In genomic region chr12:106223485-106224391, GRCh38 we compare ENCODE assay signal across 8 cellular contexts. TPM values are rescaled to one million over a fixed set of nuclear protein-coding genes. Genes with fewer than 3 reads are reported as not detected.
DNase-seq lines count a peak whose midpoint lies in the region; ATAC-seq, FAIRE-seq and TF ChIP-seq lines count a peak whose summit lies in the region.

No MANE protein-coding gene starts in this region.

- H3K79me2 ChIP-seq in DOHH2 (ENCODE audit: control insufficient read depth, low read length) (no peaks in the 10 kb centered on the region), keratinocyte (ENCODE audit: control insufficient read depth, insufficient read depth, low read length) (no peaks in the 10 kb centered on the region)

- no peak for ATAC-seq in GM19463 (IDR thresholded peaks at IDR 0.05; ENCODE audit: unreplicated experiment)

- DNase-seq in HEK293T (ENCODE audit: extremely low spot score): peak; percentile 88
- DNase-seq in NCI-H2107 (lab: John Stamatoyannopoulos, UW): peak; percentile 64
- DNase-seq in WERI-Rb-1: peak; percentile 71
- DNase-seq in T47D (ENCODE audit: low read depth in 1 of 2, low spot score in 1 of 2): peak; percentile 77 to 81
- no peak for DNase-seq in keratinocyte (ENCODE audit: low read depth, low spot score)
- DNase-seq in stimulated activated CD4-positive, alpha-beta T cell treated with anti-CD3 and anti-CD28 coated beads, Interleukin-2, amount 100 ng/mL, for 24 hours: peak; percentile 74 to 75

- H3K9me3 ChIP-seq in DOHH2 (ENCODE audit: control insufficient read depth, insufficient read depth, low read length): no peaks in the 10 kb centered on the region
- H3K9me3 ChIP-seq in WERI-Rb-1 (ENCODE audit: severe bottlenecking): no peaks in the 10 kb centered on the region
- no peaks in the 10 kb centered on the region for H3K9me3 ChIP-seq in keratinocyte (ENCODE audit: control insufficient read depth, low read depth, low read length)

- peak; percentile 85 for TF ChIP-seq CTCF in DOHH2 (IDR thresholded peaks at IDR 0.05; ENCODE audit: low read depth, low read length, poor library complexity, severe bottlenecking)
- peak; percentile 95 for TF ChIP-seq CTCF in WERI-Rb-1 (IDR thresholded peaks at IDR 0.05; ENCODE audit: low read depth, low read length)
- TF ChIP-seq CTCF in keratinocyte (optimal IDR thresholded peaks at IDR 0.05 in 1 of 3, IDR thresholded peaks at IDR 0.05 in 1 of 3, conservative IDR thresholded peaks at IDR 0.05 in 1 of 3; ENCODE audit: extremely low read depth in 1 of 3, insufficient read depth in 2 of 3, low read length in 3 of 3): peak; percentile 96 to 98 (median 96)

- dilution Hi-C loops in keratinocyte (cut with MboI; ENCODE audit: extremely low pct_ligation_motif_present, low sequenced_read_pairs): no loop called here

- H3F3A ChIP-seq in DOHH2 (ENCODE audit: control insufficient read depth, insufficient read depth): no peaks in the 10 kb centered on the region

- peak; percentile 73 for FAIRE-seq in keratinocyte (lab: Jason Lieb, UNC)

- CTCF ChIA-PET in HEK293T (lab: Yijun Ruan, JAX): interaction anchor here (0.6 to 1.4 kb wide), 10 partner anchors 9 to 805 kb away, joined by 3 to 11 read pairs (median 4); partner anchors contain the start of gene POLR3B

- no peaks in the 10 kb centered on the region for H3K4me1 ChIP-seq in DOHH2 (ENCODE audit: control insufficient read depth, low read length)
- peaks cover 12% of the 10 kb centered on the region for H3K4me1 ChIP-seq in keratinocyte (ENCODE audit: control insufficient read depth, extremely low read depth, insufficient read depth, low read length)

- no peak overlapping the region for H3K27ac ChIP-seq in DOHH2 (ENCODE audit: low read depth, low read length)
- H3K27ac ChIP-seq in WERI-Rb-1: no peak overlapping the region
- no peak overlapping the region for H3K27ac ChIP-seq in keratinocyte (ENCODE audit: control insufficient read depth, insufficient read depth, low read length)

- in situ Hi-C loops in T47D (cut with HindIII; ENCODE audit: low pct_unique_long_range_greater_than_20kb, low sequenced_read_pairs): no loop called here

- H3K27me3 ChIP-seq in DOHH2 (ENCODE audit: control insufficient read depth, low read length): no peaks in the 10 kb centered on the region
- H3K27me3 ChIP-seq in WERI-Rb-1 (ENCODE audit: insufficient read depth, low read depth, severe bottlenecking): no peaks in the 10 kb centered on the region
- no peaks in the 10 kb centered on the region for H3K27me3 ChIP-seq in keratinocyte (ENCODE audit: control insufficient read depth, extremely low read depth, insufficient read depth, low read length)

- H3K4me2 ChIP-seq in DOHH2 (ENCODE audit: low read length) (no peak overlapping the region), keratinocyte (ENCODE audit: control insufficient read depth, extremely low read depth, insufficient read depth, low read depth, low read length) (no peak overlapping the region)

- H3K36me3 ChIP-seq in DOHH2 (ENCODE audit: control insufficient read depth, low read length): no peaks in the 10 kb centered on the region
- no peaks in the 10 kb centered on the region for H3K36me3 ChIP-seq in WERI-Rb-1
- no peaks in the 10 kb centered on the region for H3K36me3 ChIP-seq in keratinocyte (ENCODE audit: control insufficient read depth in 2 of 2, extremely low read depth in 1 of 2, insufficient read depth in 2 of 2, low read length in 2 of 2)

- H3K4me3 ChIP-seq in DOHH2 (ENCODE audit: low read length) (no peak overlapping the region), WERI-Rb-1 (ENCODE audit: low read depth, low read length) (no peak overlapping the region), keratinocyte (ENCODE audit: control insufficient read depth in 2 of 3, extremely low read depth in 1 of 3, insufficient read depth in 2 of 3, low read depth in 1 of 3, low read length in 3 of 3) (no peak overlapping the region)

- H3K9me1 ChIP-seq in keratinocyte (ENCODE audit: control insufficient read depth, extremely low read depth, insufficient read depth, low read length): no peaks in the 10 kb centered on the region

- H2AFZ ChIP-seq in keratinocyte (ENCODE audit: control insufficient read depth, low read length): peak overlapping the region; percentile 3

- H4K20me1 ChIP-seq in DOHH2 (ENCODE audit: control insufficient read depth, insufficient read depth, low read depth, low read length): no peaks in the 10 kb centered on the region
- no peaks in the 10 kb centered on the region for H4K20me1 ChIP-seq in keratinocyte (ENCODE audit: control insufficient read depth, extremely low read depth, insufficient read depth, low read length)

- POLR2A ChIA-PET in HEK293T (lab: Yijun Ruan, JAX): interaction anchor here (0.9 kb wide), 1 partner anchor 84 kb away, joined by 3 read pairs; the partner anchor contains the start of gene NUAK1

- H3K9me2 ChIP-seq in DOHH2 (replicated peaks; ENCODE audit: control insufficient read depth, low read length): no peaks in the 10 kb centered on the region

- H3K9ac ChIP-seq in keratinocyte (ENCODE audit: control insufficient read depth, extremely low read depth, insufficient read depth, low read length): no peak overlapping the region

TF ChIP-seq in HEK293T, 16 proteins besides CTCF, POLR2A, EP300 and RAD21:
- peak; percentile 58 for TF ChIP-seq PKNOX1 (IDR thresholded peaks at IDR 0.05)
- no peak for TF ChIP-seq LEF1 (IDR thresholded peaks at IDR 0.05; ENCODE audit: borderline replicate concordance)

RNA-seq across cellular contexts. Expression of gene CKAP4, which starts 24.1 kb away (rescaled TPM):
- 84.5 to 123 TPM (median 84.7 TPM) in 3 replicates for polyA plus RNA-seq in keratinocyte
- polyA plus RNA-seq in keratinocyte (2011; ENCODE audit: low read depth): 49.3 TPM
- polyA plus RNA-seq in keratinocyte (2011; cell fraction: cytosol; rRNA removed): 52.1 and 54.3 TPM in 2 replicates
- polyA plus RNA-seq in keratinocyte (2011; cell fraction: nucleus; rRNA removed): 152 and 168 TPM in 2 replicates
- 70.8 and 113 TPM in 2 replicates for polyA plus RNA-seq in keratinocyte (2012; ENCODE audit: low replicate concordance)
- 44.2 to 50.5 TPM (median 48.9 TPM) in 3 replicates for polyA minus RNA-seq in keratinocyte
- polyA minus RNA-seq in keratinocyte (2011; cell fraction: cytosol; rRNA and poly(A)+ RNA removed): 72.3 TPM
- 102 and 139 TPM in 2 replicates for polyA minus RNA-seq in keratinocyte (2011; cell fraction: nucleus; rRNA and poly(A)+ RNA removed)
